In genomic region chr10:122117475-122117874, GRCh38 we compare ENCODE assay signal across 19 cellular contexts.
DNase-seq lines count a peak whose midpoint lies in the region; ATAC-seq, FAIRE-seq and TF ChIP-seq lines count a peak whose summit lies in the region.
"Had no signal": no experiment of that assay in that cellular context is flagged by ENCODE, and none has a peak within 500 bp of the region (broad histone marks: within the 10 kb centered on the region; RNA-seq: fewer than 3 reads in every experiment).

No MANE protein-coding gene starts in this region.

- no peak overlapping the region for H2BK5ac ChIP-seq in mesendoderm (ENCODE audit: low read length)

- H4K5ac ChIP-seq in mesendoderm (ENCODE audit: low read length), result no peak overlapping the region

- no peak overlapping the region for H3K56ac ChIP-seq in mesendoderm (ENCODE audit: low read length)

- H2AFZ ChIP-seq in astrocyte (ENCODE audit: low read depth, low read length), result no peak overlapping the region

- DNase-seq in right cardiac atrium (no peak), left ventricle myocardium superior (no peak), astrocyte (ENCODE audit: low read depth) (no peak), neural crest cell (ENCODE audit: low read depth, low spot score) (no peak), LoVo (ENCODE audit: low spot score) (no peak), mesendoderm (no peak), amniotic stem cell (lab: John Stamatoyannopoulos, UW) (no peak)
- DNase-seq: ACHN, AML-193, Caco-2, DMS153, Karpas-422, NCI-H1105 treated with DMSO at 0.1 percent for 48 hours, NCI-H1694 treated with DMSO at 0.1 percent for 48 hours, NCI-H226, NCI-H524 treated with DMSO at 0.1 percent for 48 hours, Peyer's patch, SJCRH30 had no signal

- no peak for ATAC-seq in right cardiac atrium
- ATAC-seq in left ventricle myocardium superior, result no peak

- H3K27me3 Mint-ChIP-seq in astrocyte (ENCODE audit: low read depth, unreplicated experiment) (no peaks in the 10 kb centered on the region), neural crest cell (ENCODE audit: low read depth) (no peaks in the 10 kb centered on the region)

- H3K4ac ChIP-seq in mesendoderm (ENCODE audit: low read depth, low read length), result no peak overlapping the region

- H3K4me3 ChIP-seq in right cardiac atrium (ENCODE audit: low read length) (no peak overlapping the region), astrocyte (ENCODE audit: insufficient read depth, low read depth, low read length) (no peak overlapping the region), mesendoderm (ENCODE audit: low read length) (no peak overlapping the region)
- H3K4me3 ChIP-seq: Peyer's patch, SJCRH30 had no signal

- no peak overlapping the region for H2AK5ac ChIP-seq in mesendoderm (ENCODE audit: low read length)

- H3K36me3 Mint-ChIP-seq in astrocyte (ENCODE audit: low read depth, unreplicated experiment), result peaks cover 4% of the 10 kb centered on the region
- no peaks in the 10 kb centered on the region for H3K36me3 Mint-ChIP-seq in neural crest cell (ENCODE audit: low read depth)

- H3K9me3 Mint-ChIP-seq in astrocyte (ENCODE audit: unreplicated experiment) (no peaks in the 10 kb centered on the region), neural crest cell (no peaks in the 10 kb centered on the region)

- H4K20me1 ChIP-seq in astrocyte (ENCODE audit: insufficient read depth, low read length), result peaks cover 72% of the 10 kb centered on the region

- no peak overlapping the region for H2BK15ac ChIP-seq in mesendoderm (replicated peaks; ENCODE audit: low read depth)

- H3K79me2 ChIP-seq in astrocyte (ENCODE audit: insufficient read depth, low read length) (peaks cover 90% of the 10 kb centered on the region), mesendoderm (ENCODE audit: control insufficient read depth, insufficient read depth, low read length) (no peaks in the 10 kb centered on the region)

- H3K4me1 Mint-ChIP-seq in astrocyte (ENCODE audit: low read depth, unreplicated experiment), result peaks cover 36% of the 10 kb centered on the region
- peaks cover 46% of the 10 kb centered on the region for H3K4me1 Mint-ChIP-seq in neural crest cell

- no peak overlapping the region for H3K18ac ChIP-seq in mesendoderm (ENCODE audit: low read length)

- no peak overlapping the region for H4K8ac ChIP-seq in mesendoderm (ENCODE audit: low read depth, low read length)

- intact Hi-C loops in right cardiac atrium (cut with DNase I), result loop anchor here in 2 of 4 donors (10.0 kb wide), 2 partner anchors 63 to 193 kb away; partner anchors contain the start of gene ATE1 (in 1 of the 2)
- intact Hi-C loops in left ventricle myocardium superior (cut with micrococcal nuclease), result no loop called here

- H3K79me1 ChIP-seq in mesendoderm (ENCODE audit: low read length), result peaks cover 21% of the 10 kb centered on the region

- H3K27ac Mint-ChIP-seq in astrocyte (ENCODE audit: unreplicated experiment) (no peak overlapping the region), neural crest cell (ENCODE audit: unreplicated experiment) (no peak overlapping the region)

- H3K4me3 Mint-ChIP-seq in astrocyte (ENCODE audit: unreplicated experiment) (peak overlapping the region; percentile 50), neural crest cell (peak overlapping the region; percentile 54)

- H3K36me3 ChIP-seq in astrocyte (ENCODE audit: insufficient read depth, low read length) (no peaks in the 10 kb centered on the region), mesendoderm (ENCODE audit: control insufficient read depth, insufficient read depth, low read length) (no peaks in the 10 kb centered on the region)
- H3K36me3 ChIP-seq: SJCRH30 had no signal

- H3K27ac ChIP-seq in right cardiac atrium (ENCODE audit: low read length) (peak overlapping the region; percentile 32), astrocyte (ENCODE audit: low read depth, low read length) (no peak overlapping the region), mesendoderm (ENCODE audit: low read depth, low read length) (no peak overlapping the region)
- H3K27ac ChIP-seq: Peyer's patch, SJCRH30 had no signal

- H3K23ac ChIP-seq in mesendoderm (ENCODE audit: low read length), result no peak overlapping the region

- TF ChIP-seq CTCF in astrocyte (IDR thresholded peaks at IDR 0.05; ENCODE audit: insufficient read depth, low read depth, low read length) (no peak), neural crest cell (conservative IDR thresholded peaks at IDR 0.05) (no peak)

- FAIRE-seq in astrocyte (lab: Jason Lieb, UNC), result no peak
- FAIRE-seq: H1 had no signal

- peaks cover 10% of the 10 kb centered on the region for H3K4me1 ChIP-seq in right cardiac atrium (ENCODE audit: control insufficient read depth, insufficient read depth, low read length)
- peaks cover 25% of the 10 kb centered on the region for H3K4me1 ChIP-seq in astrocyte (ENCODE audit: insufficient read depth, low read length)
- no peaks in the 10 kb centered on the region for H3K4me1 ChIP-seq in mesendoderm (ENCODE audit: control insufficient read depth, low read depth, low read length)

- H3K27me3 ChIP-seq in right cardiac atrium (ENCODE audit: control insufficient read depth, insufficient read depth), result no peaks in the 10 kb centered on the region
- H3K27me3 ChIP-seq in astrocyte (ENCODE audit: insufficient read depth, low read length), result no peaks in the 10 kb centered on the region
- H3K27me3 ChIP-seq in mesendoderm (ENCODE audit: insufficient read depth, low read length, poor library complexity), result no peaks in the 10 kb centered on the region
- H3K27me3 ChIP-seq: Peyer's patch, SJCRH30 had no signal

- H3K9me3 ChIP-seq in right cardiac atrium (ENCODE audit: control insufficient read depth, low read length) (no peaks in the 10 kb centered on the region), astrocyte (ENCODE audit: insufficient read depth, low read depth, low read length) (no peaks in the 10 kb centered on the region)
- H3K9me3 ChIP-seq: Caco-2, Peyer's patch, SJCRH30 had no signal

- no peak overlapping the region for H3K9ac ChIP-seq in astrocyte (ENCODE audit: low read length)
- no peak overlapping the region for H3K9ac ChIP-seq in mesendoderm (ENCODE audit: low read length)

- 80% methylated on average over 4 of the region's 4 CpGs for WGBS in right cardiac atrium
- WGBS in mesendoderm (ENCODE audit: extremely low coverage, insufficient coverage, low lambda C conversion rate), result no CpG with 5 or more reads among the region's 4 CpGs

- H3K4me2 ChIP-seq in astrocyte (ENCODE audit: low read length) (no peak overlapping the region), mesendoderm (ENCODE audit: low read length) (no peak overlapping the region)

- no peak overlapping the region for H2BK120ac ChIP-seq in mesendoderm (ENCODE audit: low read depth, low read length)
